Comparison of ENCODE assay signal across 2 cellular contexts in genomic region chr20:3161316-3162079, GRCh38.
TF ChIP-seq lines count a peak whose summit lies in the region.

No MANE protein-coding gene starts in this region.

TF ChIP-seq in SK-N-SH, 30 proteins besides CTCF, POLR2A, EP300 and RAD21:
- no peak for TF ChIP-seq TAF1 (IDR thresholded peaks at IDR 0.05; ENCODE audit: borderline replicate concordance, low read depth, low read length)
TF ChIP-seq in SK-N-SH: peak in this region for 0.

TF ChIP-seq in SK-N-SH treated with all-trans-retinoic acid at 6 μM for 48 hours, 23 proteins besides CTCF, POLR2A, EP300 and RAD21:
- TF ChIP-seq POU6F1 (CRISPR knock-in tag; IDR thresholded peaks at IDR 0.05; ENCODE audit: borderline replicate concordance, low read depth): no peak
- no peak for TF ChIP-seq TOX (CRISPR knock-in tag; IDR thresholded peaks at IDR 0.05; ENCODE audit: borderline replicate concordance)
- TF ChIP-seq CSRNP3 (CRISPR knock-in tag; IDR thresholded peaks at IDR 0.05): no peak
- TF ChIP-seq BACH2 (CRISPR knock-in tag; IDR thresholded peaks at IDR 0.05; ENCODE audit: borderline replicate concordance): no peak
- no peak for TF ChIP-seq ISL1 (CRISPR knock-in tag; IDR thresholded peaks at IDR 0.05)
- no peak for TF ChIP-seq PPARA (CRISPR knock-in tag; IDR thresholded peaks at IDR 0.05; ENCODE audit: borderline replicate concordance)
- no peak for TF ChIP-seq ZC3H10 (CRISPR knock-in tag; IDR thresholded peaks at IDR 0.05)
- TF ChIP-seq PATZ1 (CRISPR knock-in tag; IDR thresholded peaks at IDR 0.05; ENCODE audit: borderline replicate concordance): no peak
- TF ChIP-seq ARNTL (CRISPR knock-in tag; IDR thresholded peaks at IDR 0.05; ENCODE audit: borderline replicate concordance, low read depth): no peak
